ENCODE assay signal across 28 cellular contexts in genomic region chr10:2890093-2890492, GRCh38.
"Had no signal": no experiment of that assay in that cellular context is flagged by ENCODE, and none has a peak within 500 bp of the region (broad histone marks: within the 10 kb centered on the region; RNA-seq: fewer than 3 reads in every experiment).

No MANE protein-coding gene starts in this region.

- H3K27ac ChIP-seq: colonic mucosa, epithelial cell of prostate, gastrocnemius medialis, left lung, pancreas, right lobe of liver, stomach, thyroid gland, vagina had no signal

- FAIRE-seq: pancreas had no signal

- H3K4me2 ChIP-seq: smooth muscle cell had no signal

- DNase-seq: colonic mucosa; effector CD8-positive, alpha-beta T cell; foreskin fibroblast; gastrocnemius medialis; head of caudate nucleus; left cardiac atrium; left lung; mesenchymal stem cell; mucosa of descending colon; naive B cell; nephron progenitor cell; occipital lobe; pancreas; retina; right lobe of liver; stimulated activated CD4-positive, alpha-beta T cell treated with anti-CD3 and anti-CD28 coated beads, Interleukin-12 subunit alpha, Interleukin-12 subunit beta, amount 100 ng/mL, for 4 hours; stimulated activated CD4-positive, alpha-beta T cell treated with anti-CD3 and anti-CD28 coated beads, Interleukin-1b, Interleukin-23, amount 100 ng/mL, for 48 hours; stimulated activated CD4-positive, alpha-beta T cell treated with anti-CD3 and anti-CD28 coated beads, Interleukin-4, amount 100 ng/mL, for 1 hour; stimulated activated CD8-positive, alpha-beta memory T cell treated with anti-CD3 and anti-CD28 coated beads, Interleukin-4, amount 100 ng/mL, for 48 hours; stimulated activated naive CD4-positive, alpha-beta T cell; stomach; thyroid gland; trophoblast cell had no signal

- H3K9me3 ChIP-seq: colonic mucosa, gastrocnemius medialis, left lung, mucosa of descending colon, pancreas, right lobe of liver, stomach, thyroid gland, vagina had no signal

- H3K4me1 ChIP-seq: colonic mucosa, gastrocnemius medialis, left lung, pancreas, right lobe of liver, stomach, thyroid gland, vagina had no signal

- H2AFZ ChIP-seq: hepatocyte had no signal

- H3K4me3 ChIP-seq: colonic mucosa, gastrocnemius medialis, hepatocyte, left lung, mucosa of descending colon, pancreas, right lobe of liver, smooth muscle cell, stomach, thyroid gland, vagina had no signal

- H3K79me2 ChIP-seq: hepatocyte had no signal

- H3K36me3 ChIP-seq: colonic mucosa, gastrocnemius medialis, left lung, pancreas, right lobe of liver, stomach, thyroid gland, vagina had no signal

- ATAC-seq: esophagus mucosa, gastrocnemius medialis, left cardiac atrium, left lung, pancreas, right lobe of liver had no signal

- H3K27me3 ChIP-seq: colonic mucosa, gastrocnemius medialis, hepatocyte, left lung, pancreas, right lobe of liver, thyroid gland, vagina had no signal
